Comparison of ENCODE assay signal across 8 cellular contexts in genomic region chr12:24947541-24948451, GRCh38. TPM values are rescaled to one million over a fixed set of nuclear protein-coding genes. Genes with fewer than 3 reads are reported as not detected.
DNase-seq lines count a peak whose midpoint lies in the region; ATAC-seq, FAIRE-seq and TF ChIP-seq lines count a peak whose summit lies in the region.

No MANE protein-coding gene starts in this region.

- POLR2A ChIA-PET in Panc1 (lab: Charles Lee): interaction anchor here (0.6 kb wide), 1 partner anchor 207 kb away, joined by 4 read pairs; no protein-coding TSS in a partner anchor

- BruUV-seq in Panc1 (replicated peaks; lab: Mats Ljungman, UMichigan): no TSS peak

- DNase-seq in NCI-H1417 (lab: John Stamatoyannopoulos, UW) (peak in 2 of 3 experiments; percentile 72 to 74), NCI-H1417 treated with DMSO at 0.1 percent for 48 hours (lab: John Stamatoyannopoulos, UW) (no peak), Panc1 (ENCODE audit: low read depth, low spot score) (no peak), fibroblast of the aortic adventitia (ENCODE audit: low read depth) (peak; percentile 35), HK-2 (ENCODE audit: unreplicated experiment) (no peak), urothelium cell line (ENCODE audit: low spot score) (no peak)

- CTCF ChIA-PET in Panc1 (lab: Charles Lee): no interaction called here

- no peaks in the 10 kb centered on the region for H3K9me3 ChIP-seq in Panc1 (ENCODE audit: control insufficient read depth, insufficient read depth, low read depth, low read length)
- H3K9me3 ChIP-seq in skeletal muscle tissue (ENCODE audit: control insufficient read depth in 3 of 3, low read length in 3 of 3): no peaks in the 10 kb centered on the region

- H3K27me3 ChIP-seq in Panc1 (ENCODE audit: control insufficient read depth, insufficient read depth, low read length) (peaks cover 37% of the 10 kb centered on the region), skeletal muscle tissue (ENCODE audit: control insufficient read depth in 3 of 3, insufficient read depth in 3 of 3, low read length in 3 of 3) (peaks cover 10 to 21% (median 18%) of the 10 kb centered on the region in 3 donors)

- no peaks in the 10 kb centered on the region for H3K36me3 ChIP-seq in Panc1 (ENCODE audit: control insufficient read depth, insufficient read depth, low read length)
- H3K36me3 ChIP-seq in skeletal muscle tissue (ENCODE audit: control insufficient read depth in 3 of 3, insufficient read depth in 3 of 3, low read length in 3 of 3): no peaks in the 10 kb centered on the region

- no peak for FAIRE-seq in urothelium cell line (lab: Jason Lieb, UNC)

- H3K9ac ChIP-seq in skeletal muscle tissue (ENCODE audit: low read depth in 1 of 3, low read length in 3 of 3): peak overlapping the region in 1 of 3 donors; percentile 57

- in situ Hi-C loops in Panc1 (cut with HindIII; ENCODE audit: low pct_unique_long_range_greater_than_20kb, low sequenced_read_pairs): no loop called here

- intact Hi-C loops in Panc1 (cut with micrococcal nuclease; ENCODE audit: unreplicated experiment): no loop called here

- H3K4me3 ChIP-seq in Panc1 (ENCODE audit: low read depth in 2 of 2, low read length in 2 of 2) (peak overlapping the region; percentile 49 to 72), fibroblast of the aortic adventitia (ENCODE audit: low read depth, low read length) (peak overlapping the region; percentile 89), skeletal muscle tissue (ENCODE audit: low read length in 3 of 3) (peak overlapping the region; percentile 66 to 86 (median 77))

- no peak for ATAC-seq in Panc1
- no peak for ATAC-seq in HG02588 (IDR thresholded peaks at IDR 0.05; ENCODE audit: unreplicated experiment)

- H3K4me1 ChIP-seq in Panc1 (ENCODE audit: control insufficient read depth, insufficient read depth, low read length) (peaks cover 9% of the 10 kb centered on the region), skeletal muscle tissue (ENCODE audit: control insufficient read depth in 3 of 3, insufficient read depth in 3 of 3, low read length in 3 of 3) (peaks cover 4 to 16% (median 13%) of the 10 kb centered on the region in 3 donors)

- TF ChIP-seq CTCF in Panc1 (IDR thresholded peaks at IDR 0.05): no peak
- no peak for TF ChIP-seq CTCF in fibroblast of the aortic adventitia (IDR thresholded peaks at IDR 0.05; ENCODE audit: insufficient read depth, low read length)

- no peak overlapping the region for H3K27ac ChIP-seq in Panc1 (ENCODE audit: low read length)
- H3K27ac ChIP-seq in skeletal muscle tissue (ENCODE audit: low read depth, low read length): no peak overlapping the region

RNA-seq across cellular contexts. Expression of gene BCAT1, which starts 1.1 kb away (rescaled TPM):
- total RNA-seq in Panc1 (2021; ENCODE audit: unreplicated experiment) (5.8 TPM), fibroblast of the aortic adventitia (ENCODE audit: low replicate concordance) (186 and 453 TPM in 2 replicates), skeletal muscle tissue (33.4 TPM)
- 0.76 TPM for polyA plus RNA-seq in Panc1 (2012; ENCODE audit: insufficient read length)

Comparison
In these comparisons a context has a peak if more than half of its experiments do, and no peak if none do; other contexts are left out.
1. DNase-seq: peak in NCI-H1417 (2 of 3) and fibroblast of the aortic adventitia (single experiment); none in NCI-H1417 treated with DMSO at 0.1 percent for 48 hours (single experiment), Panc1 (single experiment), HK-2 (single experiment) and urothelium cell line (single experiment).
2. Peak in every context shown above with its lines, with median percentiles within 50 percentile points of each other: H3K4me3 ChIP-seq.